Comparison of ENCODE assay signal across 8 cellular contexts in the genomic region with DNA sequence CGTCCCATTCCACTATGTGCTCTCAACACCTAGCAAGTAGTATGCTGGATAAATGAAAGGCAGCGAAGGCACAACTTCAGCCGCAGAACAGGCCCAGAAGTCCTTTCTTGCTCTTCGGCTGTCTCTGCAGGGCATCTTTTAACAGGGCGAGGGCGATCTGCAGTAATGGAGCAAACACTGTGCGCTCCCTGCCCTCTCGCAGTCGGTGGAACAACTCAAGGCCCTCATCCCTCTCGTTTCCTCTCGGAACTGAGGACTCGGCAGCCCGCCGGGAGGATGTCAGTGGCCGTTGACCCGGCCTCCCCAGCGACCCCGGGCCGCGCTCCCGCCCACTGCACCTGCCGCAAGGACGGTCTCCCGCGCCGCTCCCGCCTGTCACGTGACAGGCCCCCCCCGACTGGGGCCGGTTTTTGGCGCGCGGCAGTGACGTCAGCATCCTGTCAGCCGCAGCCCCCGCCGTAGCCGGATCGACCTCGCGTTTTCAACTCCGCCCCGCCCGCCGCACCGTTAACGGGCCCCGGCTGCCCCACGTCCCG. TPM values are rescaled to one million over a fixed set of nuclear protein-coding genes. Genes with fewer than 3 reads are reported as not detected.
DNase-seq lines count a peak whose midpoint lies in the region; ATAC-seq, FAIRE-seq and TF ChIP-seq lines count a peak whose summit lies in the region.

No MANE protein-coding gene starts in this region.

- TF ChIP-seq POLR2A in A549 (IDR thresholded peaks at IDR 0.05; ENCODE audit: low read length): peak; percentile 34; the same call in 1 of the 2 replicates
- TF ChIP-seq POLR2A in GM18526 (IDR thresholded peaks at IDR 0.05; ENCODE audit: extremely low read depth, insufficient read length): peak; percentile 60

- POLR2A ChIA-PET in A549 (lab: Yijun Ruan, JAX): no interaction called here

- peaks cover 4% of the 10 kb centered on the region for H3K4me1 Mint-ChIP-seq in endothelial cell (ENCODE audit: unreplicated experiment)

- peak; percentile 1 to 3; a peak in 2 of 6 replicates for ATAC-seq in A549

- no peaks in the 10 kb centered on the region for H3K36me3 Mint-ChIP-seq in endothelial cell (ENCODE audit: low read depth, unreplicated experiment)

- H3K9me3 Mint-ChIP-seq in endothelial cell (ENCODE audit: unreplicated experiment): no peaks in the 10 kb centered on the region

- peak overlapping the region; percentile 94 for H3K4me3 Mint-ChIP-seq in endothelial cell (ENCODE audit: unreplicated experiment)

- no peak for TF ChIP-seq EP300 in A549 (IDR thresholded peaks at IDR 0.05)

- H3K4me3 ChIP-seq in A549: peak overlapping the region; percentile 90

- peaks cover 30% of the 10 kb centered on the region for H3K4me1 ChIP-seq in A549

- no peak overlapping the region for H3K27ac Mint-ChIP-seq in endothelial cell (ENCODE audit: unreplicated experiment)

- peak overlapping the region; percentile 78 for H3K4me2 ChIP-seq in A549

- FAIRE-seq in A549 (lab: Jason Lieb, UNC): no peak

- TF ChIP-seq RAD21 in A549 (conservative IDR thresholded peaks at IDR 0.05 in 1 of 2, IDR thresholded peaks at IDR 0.05 in 1 of 2): peak in 1 of 2 experiments; percentile 30; a peak in 1 of 5 replicates

- H3K27me3 Mint-ChIP-seq in endothelial cell (ENCODE audit: unreplicated experiment): peaks cover 5% of the 10 kb centered on the region

- TF ChIP-seq CTCF in A549 (IDR thresholded peaks at IDR 0.05): no peak
- TF ChIP-seq CTCF in endothelial cell (IDR thresholded peaks at IDR 0.05; ENCODE audit: unreplicated experiment): no peak

- peak overlapping the region; percentile 95 to 99 for H3K27ac ChIP-seq in A549

- CTCF ChIA-PET in A549 (lab: Yijun Ruan, JAX): interaction anchor here (0.8 to 2.5 kb wide), 4 partner anchors 13 to 90 kb away, joined by 3 to 9 read pairs (median 3); no protein-coding TSS in a partner anchor

- peak; percentile 87 to 88 for DNase-seq in A549 (ENCODE audit: low read depth in 1 of 2, low spot score in 1 of 2)
- peak; percentile 86 for DNase-seq in HPDE6-E6E7 (ENCODE audit: extremely low spot score)
- peak; percentile 62 for DNase-seq in NOMO-1 treated with dmso at 0.1 percent for 144 hours (lab: John Stamatoyannopoulos, UW; ENCODE audit: unreplicated experiment)
- peak; percentile 92 for DNase-seq in activated CD8-positive, alpha-beta memory T cell treated with anti-CD3 and anti-CD28 coated beads, Interleukin-2, amount 50 U/mL, for 4 hours
- DNase-seq in endothelial cell (ENCODE audit: low spot score): peak; percentile 77
- peak; percentile 92 for DNase-seq in midbrain (lab: John Stamatoyannopoulos, UW)
- peak; percentile 85 for DNase-seq in stimulated activated CD8-positive, alpha-beta memory T cell treated with anti-CD3 and anti-CD28 coated beads, Interleukin-15, amount 100 ng/mL, for 4 hours (ENCODE audit: low read depth in 2 of 2)

- WGBS in A549 (ENCODE audit: missing lambda C conversion rate): 0% methylated on average over 5 of the region's 50 CpGs

- H3K9me3 ChIP-seq in A549: no peaks in the 10 kb centered on the region

TF ChIP-seq in A549, 52 proteins besides CTCF, POLR2A, EP300 and RAD21 (continues in another document):
- TF ChIP-seq HOXB13 (CRISPR knock-in tag; IDR thresholded peaks at IDR 0.05; ENCODE audit: low read depth) (no peak), JUN (IDR thresholded peaks at IDR 0.05) (peak; percentile 49 to 63; a peak in 3 of 5 replicates), ZNF302 (CRISPR knock-in tag; IDR thresholded peaks at IDR 0.05) (no peak), SMC3 (IDR thresholded peaks at IDR 0.05) (peak; percentile 26; the same call in 1 of the 3 replicates), POLR2AphosphoS2 (conservative IDR thresholded peaks at IDR 0.05; ENCODE audit: low read length) (no peak), NFE2L2 (conservative IDR thresholded peaks at IDR 0.05; ENCODE audit: low read length) (no peak), CBX8 (IDR thresholded peaks at IDR 0.05) (no peak), HOXB5 (CRISPR knock-in tag; IDR thresholded peaks at IDR 0.05) (no peak), FOXS1 (CRISPR knock-in tag; IDR thresholded peaks at IDR 0.05) (0 out of 2 replicates have a peak, but pooled peaks have one; percentile 53), GATA3 (IDR thresholded peaks at IDR 0.05; ENCODE audit: borderline replicate concordance) (peak; percentile 44; the same call in 1 of the 2 replicates), ZSCAN20 (CRISPR knock-in tag; IDR thresholded peaks at IDR 0.05) (no peak), TP53 (CRISPR knock-in tag; IDR thresholded peaks at IDR 0.05) (no peak), BHLHE40 (IDR thresholded peaks at IDR 0.05; ENCODE audit: low read depth, low read length) (peak; percentile 62), MAZ (IDR thresholded peaks at IDR 0.05; ENCODE audit: borderline replicate concordance, low read depth, low read length) (peak; percentile 94), EHMT2 (IDR thresholded peaks at IDR 0.05; ENCODE audit: low read depth) (no peak)
- TF ChIP-seq, protein P1, sequence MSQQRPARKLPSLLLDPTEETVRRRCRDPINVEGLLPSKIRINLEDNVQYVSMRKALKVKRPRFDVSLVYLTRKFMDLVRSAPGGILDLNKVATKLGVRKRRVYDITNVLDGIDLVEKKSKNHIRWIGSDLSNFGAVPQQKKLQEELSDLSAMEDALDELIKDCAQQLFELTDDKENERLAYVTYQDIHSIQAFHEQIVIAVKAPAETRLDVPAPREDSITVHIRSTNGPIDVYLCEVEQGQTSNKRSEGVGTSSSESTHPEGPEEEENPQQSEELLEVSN (IDR thresholded peaks at IDR 0.05; ENCODE audit: borderline replicate concordance, low read depth): peak; percentile 52; the same call in 1 of the 2 replicates
- TF ChIP-seq, protein P2, sequence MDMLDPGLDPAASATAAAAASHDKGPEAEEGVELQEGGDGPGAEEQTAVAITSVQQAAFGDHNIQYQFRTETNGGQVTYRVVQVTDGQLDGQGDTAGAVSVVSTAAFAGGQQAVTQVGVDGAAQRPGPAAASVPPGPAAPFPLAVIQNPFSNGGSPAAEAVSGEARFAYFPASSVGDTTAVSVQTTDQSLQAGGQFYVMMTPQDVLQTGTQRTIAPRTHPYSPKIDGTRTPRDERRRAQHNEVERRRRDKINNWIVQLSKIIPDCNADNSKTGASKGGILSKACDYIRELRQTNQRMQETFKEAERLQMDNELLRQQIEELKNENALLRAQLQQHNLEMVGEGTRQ (IDR thresholded peaks at IDR 0.05): peak; percentile 94
- TF ChIP-seq, protein P3, sequence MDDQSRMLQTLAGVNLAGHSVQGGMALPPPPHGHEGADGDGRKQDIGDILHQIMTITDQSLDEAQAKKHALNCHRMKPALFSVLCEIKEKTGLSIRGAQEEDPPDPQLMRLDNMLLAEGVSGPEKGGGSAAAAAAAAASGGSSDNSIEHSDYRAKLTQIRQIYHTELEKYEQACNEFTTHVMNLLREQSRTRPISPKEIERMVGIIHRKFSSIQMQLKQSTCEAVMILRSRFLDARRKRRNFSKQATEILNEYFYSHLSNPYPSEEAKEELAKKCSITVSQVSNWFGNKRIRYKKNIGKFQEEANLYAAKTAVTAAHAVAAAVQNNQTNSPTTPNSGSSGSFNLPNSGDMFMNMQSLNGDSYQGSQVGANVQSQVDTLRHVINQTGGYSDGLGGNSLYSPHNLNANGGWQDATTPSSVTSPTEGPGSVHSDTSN (IDR thresholded peaks at IDR 0.05): no peak
- TF ChIP-seq, protein P4, sequence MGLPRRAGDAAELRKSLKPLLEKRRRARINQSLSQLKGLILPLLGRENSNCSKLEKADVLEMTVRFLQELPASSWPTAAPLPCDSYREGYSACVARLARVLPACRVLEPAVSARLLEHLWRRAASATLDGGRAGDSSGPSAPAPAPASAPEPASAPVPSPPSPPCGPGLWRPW (IDR thresholded peaks at IDR 0.05): no peak
- TF ChIP-seq, protein P5, sequence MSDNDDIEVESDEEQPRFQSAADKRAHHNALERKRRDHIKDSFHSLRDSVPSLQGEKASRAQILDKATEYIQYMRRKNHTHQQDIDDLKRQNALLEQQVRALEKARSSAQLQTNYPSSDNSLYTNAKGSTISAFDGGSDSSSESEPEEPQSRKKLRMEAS (IDR thresholded peaks at IDR 0.05): peak; percentile 89
- TF ChIP-seq, protein P6, sequence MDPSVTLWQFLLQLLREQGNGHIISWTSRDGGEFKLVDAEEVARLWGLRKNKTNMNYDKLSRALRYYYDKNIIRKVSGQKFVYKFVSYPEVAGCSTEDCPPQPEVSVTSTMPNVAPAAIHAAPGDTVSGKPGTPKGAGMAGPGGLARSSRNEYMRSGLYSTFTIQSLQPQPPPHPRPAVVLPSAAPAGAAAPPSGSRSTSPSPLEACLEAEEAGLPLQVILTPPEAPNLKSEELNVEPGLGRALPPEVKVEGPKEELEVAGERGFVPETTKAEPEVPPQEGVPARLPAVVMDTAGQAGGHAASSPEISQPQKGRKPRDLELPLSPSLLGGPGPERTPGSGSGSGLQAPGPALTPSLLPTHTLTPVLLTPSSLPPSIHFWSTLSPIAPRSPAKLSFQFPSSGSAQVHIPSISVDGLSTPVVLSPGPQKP (IDR thresholded peaks at IDR 0.05; ENCODE audit: low read depth, low read length): no peak

RNA-seq across cellular contexts. Expression of a gene that starts 1.1 kb away (rescaled TPM):
- polyA plus RNA-seq in A549 (2011; rRNA removed): 3.8 and 4.8 TPM in 2 replicates
- 3.3 and 4.2 TPM in 2 replicates for polyA plus RNA-seq in A549 (2012; cell fraction: cytosol; rRNA removed)
- 5.3 and 5.4 TPM in 2 replicates for polyA plus RNA-seq in A549 (2012; cell fraction: nucleus; rRNA removed)
- polyA plus RNA-seq in A549 (2017; fragmentation: RNase III; extraction: RNeasy Plus Mini Kit Qiagen cat#74134 plus additional on column Dnase treatment): 8.2 to 8.3 TPM (median 8.3 TPM) in 3 replicates
- polyA minus RNA-seq in A549 (2011; rRNA and poly(A)+ RNA removed): 3.2 and 3.6 TPM in 2 replicates
- total RNA-seq in endothelial cell (ENCODE audit: unreplicated experiment): 2.2 TPM

RNA-seq across cellular contexts. Expression of a gene that starts 32.9 kb away (rescaled TPM):
- polyA plus RNA-seq in A549 (2011; rRNA removed): 7.3 and 12.4 TPM in 2 replicates
- polyA plus RNA-seq in A549 (2012; cell fraction: cytosol; rRNA removed): 7.4 and 7.6 TPM in 2 replicates
- 3.3 and 5.9 TPM in 2 replicates for polyA plus RNA-seq in A549 (2012; cell fraction: nucleus; rRNA removed)
- 11.9 to 12.8 TPM (median 12.0 TPM) in 3 replicates for polyA plus RNA-seq in A549 (2017; fragmentation: RNase III; extraction: RNeasy Plus Mini Kit Qiagen cat#74134 plus additional on column Dnase treatment)
- 2.7 and 3.8 TPM in 2 replicates for polyA minus RNA-seq in A549 (2011; rRNA and poly(A)+ RNA removed)
- 7.5 TPM for total RNA-seq in endothelial cell (ENCODE audit: unreplicated experiment)

RNA-seq across cellular contexts. Expression of a gene that starts 33.6 kb away (rescaled TPM):
- polyA plus RNA-seq in A549 (2011; rRNA removed) (29.8 and 30.9 TPM in 2 replicates), A549 (2017; fragmentation: RNase III; extraction: RNeasy Plus Mini Kit Qiagen cat#74134 plus additional on column Dnase treatment) (13.8 to 15.2 TPM (median 13.8 TPM) in 3 replicates)
- polyA plus RNA-seq in A549 (2012; cell fraction: cytosol; rRNA removed): 10.1 and 12.3 TPM in 2 replicates
- 4.6 and 8.6 TPM in 2 replicates for polyA plus RNA-seq in A549 (2012; cell fraction: nucleus; rRNA removed)
- polyA minus RNA-seq in A549 (2011; rRNA and poly(A)+ RNA removed): 8.6 and 11.0 TPM in 2 replicates
- total RNA-seq in endothelial cell (ENCODE audit: unreplicated experiment): 27.2 TPM

Comparison
In these comparisons a context has a peak if more than half of its experiments do, and no peak if none do; other contexts are left out.
1. Peak in every context shown above with its lines: DNase-seq, ATAC-seq, H3K4me3 ChIP-seq and H3K27ac ChIP-seq.